ENCODE assay signal across 10 cellular contexts in genomic region chr7:150787321-150788281, GRCh38. TPM values are rescaled to one million over a fixed set of nuclear protein-coding genes. Genes with fewer than 3 reads are reported as not detected.
DNase-seq lines count a peak whose midpoint lies in the region; ATAC-seq, FAIRE-seq and TF ChIP-seq lines count a peak whose summit lies in the region.
"Had no signal": no experiment of that assay in that cellular context is flagged by ENCODE, and none has a peak within 500 bp of the region (broad histone marks: within the 10 kb centered on the region; RNA-seq: fewer than 3 reads in every experiment).

No MANE protein-coding gene starts in this region.

- H3K27me3 ChIP-seq in HepG2 (ENCODE audit: control insufficient read depth in 1 of 2, insufficient read depth in 2 of 2, low read length in 2 of 2) (peaks cover 0 to 42% of the 10 kb centered on the region in 2 experiments; a peak in 3 of 5 replicates), vagina (no peaks in the 10 kb centered on the region)

- peak; percentile 51 for TF ChIP-seq CTCF in HepG2 (CRISPR knock-in tag; IDR thresholded peaks at IDR 0.05)
- TF ChIP-seq CTCF in vagina (IDR thresholded peaks at IDR 0.05): no peak

- H3K27ac ChIP-seq in HepG2 (ENCODE audit: extremely low read length, insufficient read depth, low read length) (no peak overlapping the region), vagina (peak overlapping the region; percentile 82)

- no peak overlapping the region for H2AFZ ChIP-seq in HepG2 (ENCODE audit: low read length)

- CTCF ChIA-PET in HepG2 (lab: Yijun Ruan, JAX; ENCODE audit: low intra/inter-chr PET ratio, low total read pairs): no interaction called here

- TF ChIP-seq EP300 in HepG2 (IDR thresholded peaks at IDR 0.05; ENCODE audit: low read depth in 2 of 2, low read length in 2 of 2): no peak
- no peak for TF ChIP-seq EP300 in HepG2 (CRISPR knock-in tag; IDR thresholded peaks at IDR 0.05; ENCODE audit: borderline replicate concordance)

- peak; percentile 55; the same call in 2 of the 3 replicates for ATAC-seq in HepG2
- no peak for ATAC-seq in HG03139 (IDR thresholded peaks at IDR 0.05; ENCODE audit: unreplicated experiment)

- H3K4me2 ChIP-seq in HepG2 (ENCODE audit: low read depth, low read length): no peak overlapping the region

- no peaks in the 10 kb centered on the region for H4K20me1 ChIP-seq in HepG2 (ENCODE audit: insufficient read depth, low read length)

- H3K9ac ChIP-seq in HepG2 (ENCODE audit: insufficient read depth, low read depth, low read length): no peak overlapping the region

- no peaks in the 10 kb centered on the region for H3K79me2 ChIP-seq in HepG2 (ENCODE audit: insufficient read depth, low read length)

- peaks cover 18% of the 10 kb centered on the region for H3K4me1 ChIP-seq in HepG2 (ENCODE audit: insufficient read depth, low read length)
- peaks cover 47% of the 10 kb centered on the region for H3K4me1 ChIP-seq in vagina

- in situ Hi-C loops in HepG2 (cut with HindIII; ENCODE audit: extremely low pct_ligation_motif_present, low pct_unique_long_range_greater_than_20kb): no loop called here

- H3K4me3 ChIP-seq in HepG2 (replicated peaks in 1 of 3; ENCODE audit: insufficient read depth in 1 of 3, low read depth in 2 of 3, low read length in 3 of 3) (no peak overlapping the region), vagina (no peak overlapping the region)

- TF ChIP-seq POLR2A in HepG2 (IDR thresholded peaks at IDR 0.05; ENCODE audit: insufficient read depth in 1 of 2, low read depth in 2 of 2, low read length in 2 of 2) (no peak), vagina (IDR thresholded peaks at IDR 0.05) (no peak)

- DNase-seq in NCI-H510A treated with DMSO at 0.1 percent for 48 hours (lab: John Stamatoyannopoulos, UW) (peak; percentile 2), NCI-H510A (lab: John Stamatoyannopoulos, UW) (no peak), SKM-1 treated with dmso at 0.1 percent for 144 hours (lab: John Stamatoyannopoulos, UW; ENCODE audit: unreplicated experiment) (peak; percentile 81), HepG2 (ENCODE audit: low spot score) (no peak), vagina (ENCODE audit: extremely low spot score in 2 of 2) (no peak), HT-29 (ENCODE audit: low spot score) (no peak), SHP77 treated with DMSO at 0.1 percent for 48 hours (lab: John Stamatoyannopoulos, UW) (no peak)

- POLR2A ChIA-PET in HepG2 (lab: Yijun Ruan, JAX): no interaction called here

- FAIRE-seq in HepG2 (lab: Jason Lieb, UNC): no peak

- BruUV-seq in HepG2 (replicated peaks; lab: Mats Ljungman, UMichigan): no TSS peak

- intact Hi-C loops in HepG2 (cut with micrococcal nuclease; ENCODE audit: unreplicated experiment) (no loop called here), vagina (cut with DNase I) (no loop called here)

- no peaks in the 10 kb centered on the region for H3K36me3 ChIP-seq in HepG2 (replicated peaks in 1 of 2; ENCODE audit: control insufficient read depth in 1 of 2, insufficient read depth in 2 of 2, low read length in 2 of 2)
- H3K36me3 ChIP-seq in vagina: peaks cover 0 to 17% of the 10 kb centered on the region in 2 donors

- H3K9me3 ChIP-seq in HepG2 (ENCODE audit: low read length) (no peaks in the 10 kb centered on the region), vagina (no peaks in the 10 kb centered on the region)

- WGBS in HepG2 (ENCODE audit: low lambda C conversion rate): 27% methylated on average over 10 of the region's 10 CpGs

- no peak for TF ChIP-seq RAD21 in HepG2 (CRISPR knock-in tag; IDR thresholded peaks at IDR 0.05)

TF ChIP-seq in HepG2, 621 proteins besides CTCF, POLR2A, EP300 and RAD21:
- no peak for TF ChIP-seq ZNF672 (CRISPR knock-in tag; IDR thresholded peaks at IDR 0.05)
- TF ChIP-seq STAG1 (CRISPR knock-in tag; IDR thresholded peaks at IDR 0.05): peak; percentile 51

RNA-seq across cellular contexts. Expression of gene TMEM176B, which starts 12.6 kb away (rescaled TPM):
- total RNA-seq in HepG2 (2016; rRNA removed; fragmentation: Illumina TruSeq; extraction: Trizol) (not detected in 2 replicates), vagina (60.6 TPM)
- not detected in 2 replicates for total RNA-seq in HepG2 (2016; cell fraction: cytosol; rRNA removed; fragmentation: Illumina TruSeq; extraction: Trizol; ENCODE audit: low read depth)
- total RNA-seq in HepG2 (2016; cell fraction: insoluble cytoplasmic fraction; rRNA removed; fragmentation: Illumina TruSeq; extraction: Trizol): not detected in 2 replicates
- not detected in 2 replicates for total RNA-seq in HepG2 (2016; cell fraction: membrane; rRNA removed; fragmentation: Illumina TruSeq; extraction: Trizol)
- total RNA-seq in HepG2 (2016; cell fraction: nucleus; rRNA removed; fragmentation: Illumina TruSeq; extraction: Trizol): not detected in 2 replicates
- not detected in 2 replicates for polyA plus RNA-seq in HepG2 (2011; rRNA removed)
- polyA plus RNA-seq in HepG2 (2011; cell fraction: cytosol; rRNA removed): not detected in 2 replicates
- not detected in 2 replicates for polyA plus RNA-seq in HepG2 (2011; cell fraction: nucleus; rRNA removed)
- polyA plus RNA-seq in HepG2 (2012): not detected in 2 replicates
- polyA plus RNA-seq in HepG2 (2016; cell fraction: cytosol; fragmentation: Illumina TruSeq; extraction: Trizol; ENCODE audit: low read depth): not detected in 2 replicates
- not detected in 2 replicates for polyA plus RNA-seq in HepG2 (2016; cell fraction: insoluble cytoplasmic fraction; fragmentation: Illumina TruSeq; extraction: Trizol; ENCODE audit: low read depth)
- not detected in 2 replicates for polyA plus RNA-seq in HepG2 (2016; cell fraction: membrane; fragmentation: Illumina TruSeq; extraction: Trizol; ENCODE audit: low read depth)
- not detected in 2 replicates for polyA plus RNA-seq in HepG2 (2016; cell fraction: nucleus; fragmentation: Illumina TruSeq; extraction: Trizol; ENCODE audit: insufficient read depth, low read depth)
- polyA minus RNA-seq in HepG2 (2011; rRNA and poly(A)+ RNA removed; ENCODE audit: low replicate concordance): not detected in 2 replicates
- not detected in 2 replicates for polyA minus RNA-seq in HepG2 (2011; cell fraction: cytosol; rRNA and poly(A)+ RNA removed)
- not detected in 2 replicates for polyA minus RNA-seq in HepG2 (2011; cell fraction: nucleus; rRNA and poly(A)+ RNA removed)
- total RNA-seq in HT-29 (2014; rRNA removed; shearing (Covaris generic)): 1.0 and 2.0 TPM in 2 replicates
- total RNA-seq: HT1080 had no signal

RNA-seq across cellular contexts. Expression of gene TMEM176A, which starts 13.0 kb away (rescaled TPM):
- total RNA-seq in HepG2 (2016; rRNA removed; fragmentation: Illumina TruSeq; extraction: Trizol) (not detected in 2 replicates), vagina (43.7 TPM)
- total RNA-seq in HepG2 (2016; cell fraction: cytosol; rRNA removed; fragmentation: Illumina TruSeq; extraction: Trizol; ENCODE audit: low read depth): not detected in 2 replicates
- total RNA-seq in HepG2 (2016; cell fraction: insoluble cytoplasmic fraction; rRNA removed; fragmentation: Illumina TruSeq; extraction: Trizol): not detected in 2 replicates
- total RNA-seq in HepG2 (2016; cell fraction: membrane; rRNA removed; fragmentation: Illumina TruSeq; extraction: Trizol): not detected in 2 replicates
- total RNA-seq in HepG2 (2016; cell fraction: nucleus; rRNA removed; fragmentation: Illumina TruSeq; extraction: Trizol): not detected in 2 replicates
- not detected in 2 replicates for polyA plus RNA-seq in HepG2 (2011; rRNA removed)
- not detected in 2 replicates for polyA plus RNA-seq in HepG2 (2011; cell fraction: cytosol; rRNA removed)
- not detected in 2 replicates for polyA plus RNA-seq in HepG2 (2011; cell fraction: nucleus; rRNA removed)
- not detected in 2 replicates for polyA plus RNA-seq in HepG2 (2012)
- polyA plus RNA-seq in HepG2 (2016; cell fraction: cytosol; fragmentation: Illumina TruSeq; extraction: Trizol; ENCODE audit: low read depth): not detected in 2 replicates
- not detected in 2 replicates for polyA plus RNA-seq in HepG2 (2016; cell fraction: insoluble cytoplasmic fraction; fragmentation: Illumina TruSeq; extraction: Trizol; ENCODE audit: low read depth)
- not detected in 2 replicates for polyA plus RNA-seq in HepG2 (2016; cell fraction: membrane; fragmentation: Illumina TruSeq; extraction: Trizol; ENCODE audit: low read depth)
- not detected in 2 replicates for polyA plus RNA-seq in HepG2 (2016; cell fraction: nucleus; fragmentation: Illumina TruSeq; extraction: Trizol; ENCODE audit: insufficient read depth, low read depth)
- not detected in 2 replicates for polyA minus RNA-seq in HepG2 (2011; rRNA and poly(A)+ RNA removed; ENCODE audit: low replicate concordance)
- polyA minus RNA-seq in HepG2 (2011; cell fraction: cytosol; rRNA and poly(A)+ RNA removed): not detected in 2 replicates
- not detected in 2 replicates for polyA minus RNA-seq in HepG2 (2011; cell fraction: nucleus; rRNA and poly(A)+ RNA removed)
- total RNA-seq in HT-29 (2014; rRNA removed; shearing (Covaris generic)): 0.39 and 0.79 TPM in 2 replicates
- total RNA-seq: HT1080 had no signal
- polyA plus RNA-seq: neural cell had no signal

RNA-seq across cellular contexts. Expression of gene GIMAP5, which starts 50.4 kb away (rescaled TPM):
- total RNA-seq in HepG2 (2016; rRNA removed; fragmentation: Illumina TruSeq; extraction: Trizol): not detected in 2 replicates
- total RNA-seq in HepG2 (2016; cell fraction: cytosol; rRNA removed; fragmentation: Illumina TruSeq; extraction: Trizol; ENCODE audit: low read depth): not detected in 2 replicates
- not detected in 2 replicates for total RNA-seq in HepG2 (2016; cell fraction: insoluble cytoplasmic fraction; rRNA removed; fragmentation: Illumina TruSeq; extraction: Trizol)
- not detected in 2 replicates for total RNA-seq in HepG2 (2016; cell fraction: membrane; rRNA removed; fragmentation: Illumina TruSeq; extraction: Trizol)
- not detected in 2 replicates for total RNA-seq in HepG2 (2016; cell fraction: nucleus; rRNA removed; fragmentation: Illumina TruSeq; extraction: Trizol)
- polyA plus RNA-seq in HepG2 (2011; rRNA removed): not detected in 2 replicates
- not detected in 2 replicates for polyA plus RNA-seq in HepG2 (2011; cell fraction: cytosol; rRNA removed)
- not detected in 2 replicates for polyA plus RNA-seq in HepG2 (2011; cell fraction: nucleus; rRNA removed)
- polyA plus RNA-seq in HepG2 (2012): not detected in 2 replicates
- not detected in 2 replicates for polyA plus RNA-seq in HepG2 (2016; cell fraction: cytosol; fragmentation: Illumina TruSeq; extraction: Trizol; ENCODE audit: low read depth)
- polyA plus RNA-seq in HepG2 (2016; cell fraction: insoluble cytoplasmic fraction; fragmentation: Illumina TruSeq; extraction: Trizol; ENCODE audit: low read depth): not detected in 2 replicates
- not detected in 2 replicates for polyA plus RNA-seq in HepG2 (2016; cell fraction: membrane; fragmentation: Illumina TruSeq; extraction: Trizol; ENCODE audit: low read depth)
- not detected in 2 replicates for polyA plus RNA-seq in HepG2 (2016; cell fraction: nucleus; fragmentation: Illumina TruSeq; extraction: Trizol; ENCODE audit: insufficient read depth, low read depth)
- not detected in 2 replicates for polyA minus RNA-seq in HepG2 (2011; rRNA and poly(A)+ RNA removed; ENCODE audit: low replicate concordance)
- polyA minus RNA-seq in HepG2 (2011; cell fraction: cytosol; rRNA and poly(A)+ RNA removed): not detected in 2 replicates
- polyA minus RNA-seq in HepG2 (2011; cell fraction: nucleus; rRNA and poly(A)+ RNA removed): not detected in 2 replicates
- total RNA-seq in vagina: 24.1 TPM
- not detected in 2 replicates for total RNA-seq in HT-29 (2014; rRNA removed; shearing (Covaris generic))
- polyA plus RNA-seq: neural cell had no signal

Comparison
In these comparisons a context has a peak if more than half of its experiments do, and no peak if none do; other contexts are left out.
1. DNase-seq: peak in NCI-H510A treated with DMSO at 0.1 percent for 48 hours (single experiment) and SKM-1 treated with dmso at 0.1 percent for 144 hours (single experiment); none in NCI-H510A (single experiment), HepG2 (single experiment), vagina (0 of 2), HT-29 (single experiment) and SHP77 treated with DMSO at 0.1 percent for 48 hours (single experiment).
2. RNA of gene TMEM176B, which starts 12.6 kb away (total RNA-seq): 60.6 TPM in vagina (single experiment); 1.0 to 2.0 TPM in HT-29 and not detected in HepG2; every median in the first group is over 10 times any median in the second.
3. RNA of gene TMEM176A, which starts 13.0 kb away (total RNA-seq): 43.7 TPM in vagina (single experiment); 0.39 to 0.79 TPM in HT-29 and not detected in HepG2; every median in the first group is over 10 times any median in the second.
4. RNA of gene GIMAP5, which starts 50.4 kb away (total RNA-seq): 24.1 TPM in vagina (single experiment); not detected in HepG2 and not detected in HT-29; every median in the first group is over 10 times any median in the second.